ENCODE assay signal across 22 cellular contexts in the genomic region with DNA sequence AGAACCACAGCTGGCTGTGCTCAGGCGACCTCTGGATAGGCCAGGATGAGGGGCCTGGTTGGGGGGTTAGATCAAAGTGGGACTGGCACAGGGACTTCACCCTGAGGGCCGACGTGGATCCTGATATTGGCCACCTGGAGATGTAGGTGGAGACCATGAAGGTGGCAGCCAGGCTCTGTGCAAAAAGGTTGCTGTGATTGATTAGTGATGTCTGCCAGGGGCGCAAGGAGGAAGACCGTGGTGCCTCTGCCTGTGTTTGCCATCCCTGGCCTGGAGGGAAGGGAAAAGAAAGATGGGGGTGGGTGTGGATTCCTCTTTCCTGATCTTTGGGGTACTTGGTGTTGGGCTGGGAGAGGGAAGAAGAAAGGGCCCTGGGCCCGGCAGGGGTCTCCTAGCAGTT. TPM values are rescaled to one million over a fixed set of nuclear protein-coding genes. Genes with fewer than 3 reads are reported as not detected.
DNase-seq lines count a peak whose midpoint lies in the region; ATAC-seq and TF ChIP-seq lines count a peak whose summit lies in the region.
"Had no signal": no experiment of that assay in that cellular context is flagged by ENCODE, and none has a peak within 500 bp of the region (broad histone marks: within the 10 kb centered on the region; RNA-seq: fewer than 3 reads in every experiment).

No MANE protein-coding gene starts in this region.

- no peak overlapping the region for H4K8ac ChIP-seq in IMR-90 (ENCODE audit: low read depth in 2 of 2, low read length in 2 of 2)

- 0 out of 2 replicates have a peak overlapping the region, but pooled peaks have one; percentile 1 for H2AK5ac ChIP-seq in IMR-90 (ENCODE audit: low read depth, low read length)

- H2AK9ac ChIP-seq in IMR-90 (replicated peaks; ENCODE audit: low read depth, low read length, poor library complexity) = no peak overlapping the region

- intact Hi-C loops in IMR-90 (cut with micrococcal nuclease) = no loop called here

- TF ChIP-seq POLR2A in IMR-90 (IDR thresholded peaks at IDR 0.05; ENCODE audit: low read depth, low read length) = no peak

- H3K4ac ChIP-seq in IMR-90 (ENCODE audit: low read depth, low read length) = no peak overlapping the region

- H3K27me3 ChIP-seq in IMR-90 (ENCODE audit: control insufficient read depth, insufficient read depth, low read length) = peaks cover 8% of the 10 kb centered on the region
- no peaks in the 10 kb centered on the region for H3K27me3 ChIP-seq in skeletal muscle tissue (ENCODE audit: control insufficient read depth in 3 of 3, insufficient read depth in 3 of 3, low read length in 3 of 3)

- no peaks in the 10 kb centered on the region for H3K9me3 ChIP-seq in IMR-90 (ENCODE audit: control insufficient read depth, insufficient read depth, low read length)
- H3K9me3 ChIP-seq in skeletal muscle tissue (ENCODE audit: control insufficient read depth in 3 of 3, low read length in 3 of 3) = no peaks in the 10 kb centered on the region

- no peak for DNase-seq in activated naive CD4-positive, alpha-beta T cell (lab: John Stamatoyannopoulos, UW)
- DNase-seq in IMR-90 = no peak
- no peak for DNase-seq in endothelial cell (ENCODE audit: low spot score)
- DNase-seq in Kasumi-1 (lab: John Stamatoyannopoulos, UW) = no peak
- no peak for DNase-seq in osteocyte (ENCODE audit: extremely low spot score, unreplicated experiment)
- DNase-seq: 8988T, AML-193, H7, MM.1S, NCI-H1092, NCI-H1436 treated with DMSO at 0.1 percent for 48 hours, NCI-H2029, NCI-H345, NCI-H524 treated with DMSO at 0.1 percent for 48 hours, Right ventricle myocardium superior had no signal

- dilution Hi-C loops in IMR-90 (cut with HindIII; ENCODE audit: low sequenced_read_pairs, unreplicated experiment) = no loop called here

- peaks cover 3% of the 10 kb centered on the region; the same call in 1 of the 2 replicates for H4K20me1 ChIP-seq in IMR-90 (ENCODE audit: insufficient read depth, low read length)

- in situ Hi-C loops in IMR-90 (cut with MboI; ENCODE audit: low sequenced_read_pairs) = no loop called here

- H3K18ac ChIP-seq in IMR-90 (ENCODE audit: low read depth, low read length) = no peak overlapping the region

- no peak overlapping the region for H2BK20ac ChIP-seq in IMR-90 (ENCODE audit: low read depth, low read length)

- no peaks in the 10 kb centered on the region for H3K79me1 ChIP-seq in IMR-90 (ENCODE audit: low read depth in 1 of 2, low read length in 2 of 2)

- H3K4me1 Mint-ChIP-seq in activated naive CD4-positive, alpha-beta T cell treated with anti-CD3 and anti-CD28 coated beads, Interleukin-2, amount 50 U/mL, for 24 hours = no peaks in the 10 kb centered on the region
- H3K4me1 Mint-ChIP-seq in endothelial cell (ENCODE audit: unreplicated experiment) (peaks cover 11% of the 10 kb centered on the region), osteocyte (ENCODE audit: unreplicated experiment) (peaks cover 8% of the 10 kb centered on the region)

- no peak overlapping the region for H2BK120ac ChIP-seq in IMR-90 (ENCODE audit: low read depth, low read length)

- no peak overlapping the region for H2BK5ac ChIP-seq in IMR-90 (ENCODE audit: low read depth, low read length, poor library complexity, severe bottlenecking)

- H3K36me3 ChIP-seq in IMR-90 (ENCODE audit: control insufficient read depth, insufficient read depth, low read length) = no peaks in the 10 kb centered on the region
- peaks cover 21 to 31% (median 26%) of the 10 kb centered on the region in 3 donors for H3K36me3 ChIP-seq in skeletal muscle tissue (ENCODE audit: control insufficient read depth in 3 of 3, insufficient read depth in 3 of 3, low read length in 3 of 3)

- ATAC-seq in IMR-90 (ENCODE audit: low read depth) (no peak), GM19035 (IDR thresholded peaks at IDR 0.05; ENCODE audit: unreplicated experiment) (no peak)

- no peak overlapping the region for H3K14ac ChIP-seq in IMR-90 (replicated peaks; ENCODE audit: low read depth, low read length)

- no peak overlapping the region for H3K56ac ChIP-seq in IMR-90 (ENCODE audit: extremely low read depth, insufficient read depth, low read length)

- TF ChIP-seq RAD21 in IMR-90 (IDR thresholded peaks at IDR 0.05; ENCODE audit: low read length) = no peak

- H3K4me1 ChIP-seq in IMR-90 (ENCODE audit: control insufficient read depth, insufficient read depth, low read length) = peaks cover 10% of the 10 kb centered on the region
- peaks cover 51 to 67% (median 53%) of the 10 kb centered on the region in 3 donors for H3K4me1 ChIP-seq in skeletal muscle tissue (ENCODE audit: control insufficient read depth in 3 of 3, insufficient read depth in 3 of 3, low read length in 3 of 3)

- H3K4me2 ChIP-seq in IMR-90 (ENCODE audit: low read depth, low read length) = no peak overlapping the region

- no peak for TF ChIP-seq CTCF in IMR-90 (conservative IDR thresholded peaks at IDR 0.05; ENCODE audit: low read depth, low read length)
- TF ChIP-seq CTCF in endothelial cell (IDR thresholded peaks at IDR 0.05; ENCODE audit: unreplicated experiment) = no peak
- no peak for TF ChIP-seq CTCF in osteocyte (IDR thresholded peaks at IDR 0.05)

- H3K27ac ChIP-seq in IMR-90 (ENCODE audit: insufficient read depth, low read length) (no peak overlapping the region), skeletal muscle tissue (ENCODE audit: low read depth, low read length) (peak overlapping the region; percentile 90)
- H3K27ac ChIP-seq: C4-2B had no signal

- no peak overlapping the region for H4K5ac ChIP-seq in IMR-90 (ENCODE audit: low read depth, low read length)

- H3K36me3 Mint-ChIP-seq in activated naive CD4-positive, alpha-beta T cell treated with anti-CD3 and anti-CD28 coated beads, Interleukin-2, amount 50 U/mL, for 24 hours = no peaks in the 10 kb centered on the region
- H3K36me3 Mint-ChIP-seq in endothelial cell (ENCODE audit: low read depth, unreplicated experiment) (no peaks in the 10 kb centered on the region), osteocyte (ENCODE audit: unreplicated experiment) (no peaks in the 10 kb centered on the region)

- peak overlapping the region; percentile 30 for H3K27ac Mint-ChIP-seq in activated naive CD4-positive, alpha-beta T cell treated with anti-CD3 and anti-CD28 coated beads, Interleukin-2, amount 50 U/mL, for 24 hours
- H3K27ac Mint-ChIP-seq in endothelial cell (ENCODE audit: unreplicated experiment) = no peak overlapping the region
- H3K27ac Mint-ChIP-seq in osteocyte (ENCODE audit: unreplicated experiment) = no peak overlapping the region

- H2AFZ ChIP-seq in IMR-90 (replicated peaks; ENCODE audit: low read length, poor library complexity) = no peak overlapping the region

- H2BK15ac ChIP-seq in IMR-90 (ENCODE audit: low read depth, low read length) = no peak overlapping the region

- no peak overlapping the region for H3K23ac ChIP-seq in IMR-90 (ENCODE audit: low read depth, low read length)

- H3K4me3 ChIP-seq in IMR-90 (ENCODE audit: insufficient read depth, low read depth, low read length) = no peak overlapping the region
- no peak overlapping the region for H3K4me3 ChIP-seq in skeletal muscle tissue (ENCODE audit: low read length in 3 of 3)

- no peaks in the 10 kb centered on the region for H3K27me3 Mint-ChIP-seq in activated naive CD4-positive, alpha-beta T cell treated with anti-CD3 and anti-CD28 coated beads, Interleukin-2, amount 50 U/mL, for 24 hours
- H3K27me3 Mint-ChIP-seq in endothelial cell (ENCODE audit: unreplicated experiment) (peaks cover 14% of the 10 kb centered on the region), osteocyte (ENCODE audit: unreplicated experiment) (peaks cover 15% of the 10 kb centered on the region)

- H3K4me3 Mint-ChIP-seq in activated naive CD4-positive, alpha-beta T cell treated with anti-CD3 and anti-CD28 coated beads, Interleukin-2, amount 50 U/mL, for 24 hours = no peak overlapping the region
- H3K4me3 Mint-ChIP-seq in endothelial cell (ENCODE audit: unreplicated experiment) (peak overlapping the region; percentile 33), osteocyte (ENCODE audit: unreplicated experiment) (no peak overlapping the region)

- POLR2A ChIA-PET in IMR-90 (lab: Charles Lee; ENCODE audit: unreplicated experiment) = no interaction called here

- H3K9me1 ChIP-seq in IMR-90 (ENCODE audit: insufficient read depth, low read length) = peaks cover 11% of the 10 kb centered on the region

- H3K9me3 Mint-ChIP-seq in activated naive CD4-positive, alpha-beta T cell treated with anti-CD3 and anti-CD28 coated beads, Interleukin-2, amount 50 U/mL, for 24 hours = no peaks in the 10 kb centered on the region
- no peaks in the 10 kb centered on the region for H3K9me3 Mint-ChIP-seq in endothelial cell (ENCODE audit: unreplicated experiment)
- H3K9me3 Mint-ChIP-seq in osteocyte (ENCODE audit: unreplicated experiment) = no peaks in the 10 kb centered on the region

- CTCF ChIA-PET in IMR-90 (lab: Yijun Ruan, JAX) = no interaction called here

- 90% methylated on average over 2 of the region's 6 CpGs; no CpG with 5 or more reads in 1 of the 2 experiments for WGBS in IMR-90 (ENCODE audit: extremely low coverage in 2 of 2, insufficient read length in 1 of 2), 2 experiments

- H3K9ac ChIP-seq in IMR-90 (ENCODE audit: low read depth, low read length) (no peak overlapping the region), skeletal muscle tissue (ENCODE audit: low read depth in 1 of 3, low read length in 3 of 3) (peak overlapping the region in 2 of 3 donors; percentile 34 to 76)

- BruUV-seq in IMR-90 (replicated peaks; lab: Mats Ljungman, UMichigan) = no TSS peak

- H4K91ac ChIP-seq in IMR-90 (ENCODE audit: insufficient read depth, low read depth, low read length) = no peak overlapping the region

RNA-seq across cellular contexts. Expression of a gene that starts 0.5 kb away (rescaled TPM):
- total RNA-seq in IMR-90 (2012; rRNA removed) (not detected in 2 replicates), endothelial cell (ENCODE audit: unreplicated experiment) (0.95 TPM), skeletal muscle tissue (32.9 TPM), osteocyte (not detected in 2 replicates)
- polyA plus RNA-seq in IMR-90 (2012; rRNA removed) = not detected in 2 replicates
- polyA plus RNA-seq in IMR-90 (2012; cell fraction: cytosol; rRNA removed) = under 0.01 TPM in 1 of 2 replicates, not detected in the other
- polyA plus RNA-seq in IMR-90 (2012; cell fraction: nucleus; rRNA removed; ENCODE audit: low replicate concordance) = 0.01 and 0.07 TPM in 2 replicates
- total RNA-seq: SK-MEL-5 had no signal

RNA-seq across cellular contexts. Expression of a gene that starts 24.9 kb away (rescaled TPM):
- total RNA-seq in IMR-90 (2012; rRNA removed) (under 0.01 TPM in 1 of 2 replicates, not detected in the other), endothelial cell (ENCODE audit: unreplicated experiment) (25.3 TPM), skeletal muscle tissue (not detected), osteocyte (not detected in 2 replicates)
- polyA plus RNA-seq in IMR-90 (2012; rRNA removed) = 0.11 and 0.17 TPM in 2 replicates
- polyA plus RNA-seq in IMR-90 (2012; cell fraction: cytosol; rRNA removed) = 0.37 and 1.6 TPM in 2 replicates
- polyA plus RNA-seq in IMR-90 (2012; cell fraction: nucleus; rRNA removed; ENCODE audit: low replicate concordance) = 1.4 and 1.5 TPM in 2 replicates
- total RNA-seq: SK-MEL-5 had no signal

RNA-seq across cellular contexts. Expression of a gene that starts 41.1 kb away (rescaled TPM):
- not detected in 2 replicates for total RNA-seq in IMR-90 (2012; rRNA removed)
- polyA plus RNA-seq in IMR-90 (2012; rRNA removed) = not detected in 2 replicates
- not detected in 2 replicates for polyA plus RNA-seq in IMR-90 (2012; cell fraction: cytosol; rRNA removed)
- not detected in 2 replicates for polyA plus RNA-seq in IMR-90 (2012; cell fraction: nucleus; rRNA removed; ENCODE audit: low replicate concordance)
- 3.4 TPM for total RNA-seq in endothelial cell (ENCODE audit: unreplicated experiment)
- 2.1 TPM for total RNA-seq in skeletal muscle tissue
- total RNA-seq in osteocyte = not detected in 2 replicates
- total RNA-seq: Daoy had no signal
- polyA plus RNA-seq: AG04450 had no signal

RNA-seq across cellular contexts. Expression of a gene that starts 47.2 kb away (rescaled TPM):
- total RNA-seq in IMR-90 (2012; rRNA removed) (0.28 TPM in 1 of 2 replicates, not detected in the other), endothelial cell (ENCODE audit: unreplicated experiment) (52.1 TPM), skeletal muscle tissue (43.3 TPM), osteocyte (not detected in 2 replicates)
- 0.12 and 0.17 TPM in 2 replicates for polyA plus RNA-seq in IMR-90 (2012; rRNA removed)
- 0.38 and 0.51 TPM in 2 replicates for polyA plus RNA-seq in IMR-90 (2012; cell fraction: cytosol; rRNA removed)
- polyA plus RNA-seq in IMR-90 (2012; cell fraction: nucleus; rRNA removed; ENCODE audit: low replicate concordance) = 0.08 and 0.14 TPM in 2 replicates

RNA-seq across cellular contexts. Expression of a gene that starts 54.6 kb away (rescaled TPM):
- total RNA-seq in IMR-90 (2012; rRNA removed) = not detected in 2 replicates
- not detected in 2 replicates for polyA plus RNA-seq in IMR-90 (2012; rRNA removed)
- polyA plus RNA-seq in IMR-90 (2012; cell fraction: cytosol; rRNA removed) = not detected in 2 replicates
- polyA plus RNA-seq in IMR-90 (2012; cell fraction: nucleus; rRNA removed; ENCODE audit: low replicate concordance) = not detected in 2 replicates
- total RNA-seq in endothelial cell (ENCODE audit: unreplicated experiment) = not detected
- not detected for total RNA-seq in skeletal muscle tissue
- not detected in 2 replicates for total RNA-seq in osteocyte
- total RNA-seq: Daoy, H7, Right ventricle myocardium superior, SK-MEL-5 had no signal
- polyA plus RNA-seq: AG04450 had no signal

Comparison
In these comparisons a context has a peak if more than half of its experiments do, and no peak if none do; other contexts are left out.
1. RNA of a gene that starts 0.5 kb away (total RNA-seq): 32.9 TPM in skeletal muscle tissue (single experiment); 0.95 TPM in endothelial cell (single experiment), not detected in IMR-90 and not detected in osteocyte; every median in the first group is over 10 times any median in the second.
2. RNA of a gene that starts 24.9 kb away (total RNA-seq): 25.3 TPM in endothelial cell (single experiment); under 0.01 TPM in IMR-90, not detected in skeletal muscle tissue (single experiment) and not detected in osteocyte; every median in the first group is over 10 times any median in the second.